22 cellular contexts compared by ENCODE assay signal in genomic region chr17:46917516-46917915, GRCh38.
"Had no signal": no experiment of that assay in that cellular context is flagged by ENCODE, and none has a peak within 500 bp of the region (broad histone marks: within the 10 kb centered on the region; RNA-seq: fewer than 3 reads in every experiment).

No MANE protein-coding gene starts in this region.

- H3K4me3 ChIP-seq: coronary artery, lower lobe of right lung, right lobe of liver, stomach, testis, tibial artery had no signal

- H3K27ac ChIP-seq: coronary artery, lower lobe of right lung, right lobe of liver, stomach, testis, tibial artery had no signal

- H3K9me3 ChIP-seq: lower lobe of right lung, right lobe of liver, stomach, testis, tibial artery had no signal

- H3K27ac Mint-ChIP-seq: effector memory CD8-positive, alpha-beta T cell; naive thymus-derived CD8-positive, alpha-beta T cell; nephron progenitor cell; type B pancreatic cell had no signal

- FAIRE-seq: frontal cortex, keratinocyte, small intestine had no signal

- H3K4me1 ChIP-seq: lower lobe of right lung, right lobe of liver, testis, tibial artery had no signal

- DNase-seq: dermis blood vessel endothelial cell; effector memory CD8-positive, alpha-beta T cell; head of caudate nucleus; left ventricle myocardium superior; lower lobe of right lung; naive thymus-derived CD8-positive, alpha-beta T cell; nephron progenitor cell; nucleus accumbens; posterior cingulate gyrus; retina; right lobe of liver; stimulated activated CD4-positive, alpha-beta T cell treated with anti-CD3 and anti-CD28 coated beads, Interleukin-15, amount 100 ng/mL, for 24 hours; stimulated activated CD4-positive, alpha-beta T cell treated with anti-CD3 and anti-CD28 coated beads, Interleukin-2, amount 100 ng/mL, for 48 hours; stimulated activated naive CD4-positive, alpha-beta T cell treated with Interleukin-2 at 50 U/mL for 16 hours; stomach; testis; tibial artery had no signal

- H3K4me1 Mint-ChIP-seq: nephron progenitor cell had no signal

- H3K36me3 Mint-ChIP-seq: type B pancreatic cell had no signal

- H3K36me3 ChIP-seq: lower lobe of right lung, right lobe of liver, stomach, tibial artery had no signal

- H3K4me3 Mint-ChIP-seq: effector memory CD8-positive, alpha-beta T cell; naive thymus-derived CD8-positive, alpha-beta T cell; nephron progenitor cell; type B pancreatic cell had no signal

- ATAC-seq: effector memory CD8-positive, alpha-beta T cell; left ventricle myocardium superior; lower lobe of right lung; naive thymus-derived CD8-positive, alpha-beta T cell; right lobe of liver had no signal

- H3K9me3 Mint-ChIP-seq: effector memory CD8-positive, alpha-beta T cell; type B pancreatic cell had no signal

- H3K27me3 ChIP-seq: right lobe of liver, stomach, testis had no signal
